Comparison of ENCODE assay signal across 12 cellular contexts in the genomic region with DNA sequence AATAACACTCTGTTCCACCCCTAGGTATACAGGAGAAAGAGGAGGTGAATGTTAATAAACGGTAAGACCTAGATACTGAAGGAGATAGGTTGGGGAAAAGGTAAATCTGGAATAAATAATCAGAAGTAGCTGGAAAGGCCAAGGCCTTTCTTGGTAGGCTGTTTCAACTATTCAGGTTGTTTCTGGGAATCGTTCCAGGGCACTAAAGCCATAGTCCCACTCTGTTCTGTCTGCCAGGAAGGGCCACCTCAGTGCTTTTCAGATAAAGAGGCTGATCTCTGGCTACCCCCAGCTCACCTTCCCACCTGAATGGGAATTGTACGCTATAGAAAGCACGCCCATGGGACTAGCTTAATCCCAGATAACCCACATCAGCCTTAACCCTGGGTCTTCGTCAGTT.
"Had no signal": no experiment of that assay in that cellular context is flagged by ENCODE, and none has a peak within 500 bp of the region (broad histone marks: within the 10 kb centered on the region; RNA-seq: fewer than 3 reads in every experiment).

No MANE protein-coding gene starts in this region.

- DNase-seq: colonic mucosa; dermis blood vessel endothelial cell; erythroblast; foreskin keratinocyte; immature natural killer cell; naive thymus-derived CD4-positive, alpha-beta T cell; small intestine; stimulated activated CD4-positive, alpha-beta T cell treated with anti-CD3 and anti-CD28 coated beads, Interleukin-12 subunit alpha, Interleukin-12 subunit beta, amount 100 ng/mL, for 4 hours; stimulated activated naive CD4-positive, alpha-beta T cell treated with Interleukin-2 at 50 U/mL for 16 hours; transverse colon had no signal

- H3K4me1 ChIP-seq: colonic mucosa, foreskin keratinocyte, right atrium auricular region, transverse colon had no signal

- H3K4me3 ChIP-seq: colonic mucosa, right atrium auricular region, transverse colon had no signal

- ATAC-seq: foreskin keratinocyte; naive thymus-derived CD4-positive, alpha-beta T cell had no signal

- H3K9me3 ChIP-seq: colonic mucosa, right atrium auricular region, transverse colon had no signal

- H3K27me3 ChIP-seq: colonic mucosa, foreskin keratinocyte, neutrophil, right atrium auricular region, transverse colon had no signal

- H3K27ac ChIP-seq: colonic mucosa, foreskin keratinocyte, neutrophil, right atrium auricular region, transverse colon had no signal
